8 cellular contexts compared by ENCODE assay signal in genomic region chr16:77236063-77236511, GRCh38.
A peak's percentile ranks its signal among the peaks of the same experiment; 100 is the strongest.
DNase-seq lines count a peak whose midpoint lies in the region; ATAC-seq and TF ChIP-seq lines count a peak whose summit lies in the region.

No MANE protein-coding gene starts in this region.

- DNase-seq in AG20443 (ENCODE audit: low spot score) (peak; percentile 93), NCI-H2227 treated with DMSO at 0.1 percent for 48 hours (lab: John Stamatoyannopoulos, UW) (peak; percentile 86), cardiac fibroblast (ENCODE audit: low read depth in 2 of 2) (peak; percentile 85 to 86), kidney tubule cell (ENCODE audit: low spot score) (peak; percentile 84)
- peak; percentile 68 to 79 (median 71) for DNase-seq in activated CD4-positive, CD25-positive, alpha-beta regulatory T cell (lab: John Stamatoyannopoulos, UW)
- DNase-seq in stimulated activated CD4-positive, alpha-beta T cell treated with anti-CD3 and anti-CD28 coated beads, Interleukin-2, amount 100 ng/mL, for 24 hours = peak; percentile 91

- peak; percentile 99 for TF ChIP-seq CTCF in cardiac fibroblast (IDR thresholded peaks at IDR 0.05; ENCODE audit: low read depth, low read length)

- ATAC-seq in GM19023 (IDR thresholded peaks at IDR 0.05; ENCODE audit: unreplicated experiment) = peak; percentile 99
- peak; percentile 99 for ATAC-seq in HG03159 (IDR thresholded peaks at IDR 0.05; ENCODE audit: unreplicated experiment)

- H3K4me3 ChIP-seq in cardiac fibroblast (replicated peaks in 1 of 2; ENCODE audit: low read depth in 2 of 2, low read length in 2 of 2) = no peak overlapping the region
